ENCODE assay signal across 19 cellular contexts in the genomic region with DNA sequence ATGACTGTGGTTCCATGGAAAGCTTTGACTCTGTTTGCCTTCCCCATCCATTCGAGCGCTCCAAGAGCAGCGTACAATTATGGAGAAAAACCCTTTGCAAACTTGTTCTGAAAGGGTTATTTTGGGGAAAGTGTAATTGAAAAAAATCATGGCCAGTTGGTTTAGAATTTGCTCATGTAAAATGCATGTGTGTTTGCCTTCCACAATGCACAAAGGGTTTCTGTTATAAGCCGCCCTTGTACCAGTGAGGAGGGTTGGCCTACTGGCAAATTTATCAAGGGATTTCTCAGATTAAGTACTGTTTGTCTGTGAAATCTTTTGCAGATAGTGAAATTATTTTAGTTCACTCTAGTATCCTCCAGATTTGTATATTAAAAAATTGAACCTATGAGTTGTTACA.
DNase-seq lines count a peak whose midpoint lies in the region; ATAC-seq and TF ChIP-seq lines count a peak whose summit lies in the region.
"Had no signal": no experiment of that assay in that cellular context is flagged by ENCODE, and none has a peak within 500 bp of the region (broad histone marks: within the 10 kb centered on the region; RNA-seq: fewer than 3 reads in every experiment).

No MANE protein-coding gene starts in this region.

- H3K9me3 ChIP-seq in osteoblast (ENCODE audit: low read depth, low read length) (no peaks in the 10 kb centered on the region), tibial nerve (no peaks in the 10 kb centered on the region)

- H3K27me3 ChIP-seq in osteoblast (ENCODE audit: insufficient read depth, low read length), result peaks cover 12% of the 10 kb centered on the region
- H3K27me3 ChIP-seq in tibial nerve, result no peaks in the 10 kb centered on the region

- TF ChIP-seq CTCF in osteoblast (IDR thresholded peaks at IDR 0.05; ENCODE audit: extremely low read depth, low read depth, low read length), result no peak
- TF ChIP-seq CTCF in tibial nerve (IDR thresholded peaks at IDR 0.05), result no peak

- no peaks in the 10 kb centered on the region for H4K20me1 ChIP-seq in osteoblast (ENCODE audit: insufficient read depth, low read length)

- H3K4me1 ChIP-seq in osteoblast (ENCODE audit: insufficient read depth, low read length) (no peaks in the 10 kb centered on the region), tibial nerve (peaks cover 0 to 16% (median 0%) of the 10 kb centered on the region in 4 donors)

- TF ChIP-seq POLR2A in tibial nerve (IDR thresholded peaks at IDR 0.05), result no peak

- H3K79me2 ChIP-seq in osteoblast (ENCODE audit: insufficient read depth, low read length), result no peaks in the 10 kb centered on the region

- no peaks in the 10 kb centered on the region for H3K36me3 ChIP-seq in osteoblast (ENCODE audit: insufficient read depth, low read length)
- no peaks in the 10 kb centered on the region for H3K36me3 ChIP-seq in tibial nerve

- H3K4me2 ChIP-seq in osteoblast (ENCODE audit: insufficient read depth, low read length), result no peak overlapping the region

- no peak for ATAC-seq in left lobe of liver
- ATAC-seq: HepG2 had no signal

- H3K4me3 ChIP-seq in osteoblast (ENCODE audit: insufficient read depth, low read length), result no peak overlapping the region
- H3K4me3 ChIP-seq in tibial nerve, result no peak overlapping the region

- 54 to 58% methylated on average over 4 of the region's 4 CpGs for WGBS in tibial nerve, 2 donors

- peak overlapping the region; percentile 51 for H2AFZ ChIP-seq in osteoblast (ENCODE audit: low read length)

- DNase-seq in NCI-H1092 treated with DMSO at 0.1 percent for 48 hours (lab: John Stamatoyannopoulos, UW), result peak; percentile 13
- DNase-seq in NCI-H1092 (lab: John Stamatoyannopoulos, UW), result no peak
- peak; percentile 52 for DNase-seq in foreskin melanocyte
- no peak for DNase-seq in osteoblast (ENCODE audit: insufficient read length, low spot score, missing footprints)
- no peak for DNase-seq in tibial nerve (ENCODE audit: low spot score in 2 of 2)
- no peak for DNase-seq in central memory CD4-positive, alpha-beta T cell
- DNase-seq in left lobe of liver (ENCODE audit: low spot score), result no peak
- no peak for DNase-seq in mucosa of gallbladder (ENCODE audit: low spot score)
- DNase-seq: AML-193, DMS79 treated with DMSO at 0.1 percent for 48 hours, KBM-7, NCI-H187, NCI-H2171, NCI-H446, NCI-H748 treated with DMSO at 0.1 percent for 48 hours, OCI-M1, SHP77 had no signal

- H3K27ac ChIP-seq in osteoblast (ENCODE audit: low read depth, low read length) (no peak overlapping the region), tibial nerve (peak overlapping the region; percentile 17 to 83 (median 70))
- H3K27ac ChIP-seq: 22Rv1 had no signal

- TF ChIP-seq EP300 in tibial nerve (IDR thresholded peaks at IDR 0.05), result no peak

Comparison
In these comparisons a context has a peak if more than half of its experiments do, and no peak if none do; other contexts are left out.
1. DNase-seq: peak in NCI-H1092 treated with DMSO at 0.1 percent for 48 hours (single experiment) and foreskin melanocyte (single experiment); none in NCI-H1092 (single experiment), osteoblast (single experiment), tibial nerve (0 of 2), central memory CD4-positive, alpha-beta T cell (single experiment), left lobe of liver (single experiment) and mucosa of gallbladder (single experiment).